ENCODE assay signal across 21 cellular contexts in the genomic region with DNA sequence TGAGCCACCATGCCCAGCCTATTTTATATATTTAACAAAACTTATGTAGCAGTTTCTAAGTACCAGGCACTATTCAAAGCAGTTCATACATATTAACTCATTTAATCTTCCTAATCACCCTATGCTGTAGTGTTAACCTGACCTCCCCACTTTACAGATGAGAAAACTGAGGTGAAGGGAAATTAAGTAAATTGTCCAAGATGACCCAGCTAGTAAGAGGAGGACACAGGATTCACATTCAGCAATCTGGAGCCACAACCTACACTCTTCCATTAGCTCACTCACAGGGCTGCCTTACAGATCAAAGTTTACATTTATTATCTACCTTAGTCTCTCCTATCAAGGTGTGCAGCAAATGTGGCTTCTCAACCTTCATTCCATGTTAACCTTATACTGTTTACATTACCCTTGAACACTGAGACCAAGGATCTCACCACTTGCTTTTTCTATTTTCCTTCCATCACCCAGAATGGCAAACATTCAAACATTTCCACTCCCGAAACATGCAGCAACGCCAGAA. TPM values are rescaled to one million over a fixed set of nuclear protein-coding genes. Genes with fewer than 3 reads are reported as not detected.
DNase-seq lines count a peak whose midpoint lies in the region; ATAC-seq and TF ChIP-seq lines count a peak whose summit lies in the region.
"Had no signal": no experiment of that assay in that cellular context is flagged by ENCODE, and none has a peak within 500 bp of the region (broad histone marks: within the 10 kb centered on the region; RNA-seq: fewer than 3 reads in every experiment).

No MANE protein-coding gene starts in this region.

- H3K4me3 Mint-ChIP-seq in activated naive CD4-positive, alpha-beta T cell treated with anti-CD3 and anti-CD28 coated beads, Interleukin-2, amount 50 U/mL, for 24 hours, result no peak overlapping the region
- no peak overlapping the region for H3K4me3 Mint-ChIP-seq in activated naive CD4-positive, alpha-beta T cell treated with anti-CD3 and anti-CD28 coated beads, Interleukin-2, amount 10 ng/mL, durations not matched to agents 7 days and 5 days
- H3K4me3 Mint-ChIP-seq in immature natural killer cell (peak overlapping the region; percentile 2 to 74 (median 67)), CD14-positive monocyte (no peak overlapping the region)

- no peaks in the 10 kb centered on the region for H3K27me3 Mint-ChIP-seq in activated naive CD4-positive, alpha-beta T cell treated with anti-CD3 and anti-CD28 coated beads, Interleukin-2, amount 50 U/mL, for 24 hours
- no peaks in the 10 kb centered on the region for H3K27me3 Mint-ChIP-seq in activated naive CD4-positive, alpha-beta T cell treated with anti-CD3 and anti-CD28 coated beads, Interleukin-2, amount 10 ng/mL, durations not matched to agents 7 days and 5 days
- H3K27me3 Mint-ChIP-seq in immature natural killer cell (ENCODE audit: low read depth in 3 of 3), result peaks cover 19 to 40% (median 24%) of the 10 kb centered on the region in 3 donors
- peaks cover 0 to 1% (median 0%) of the 10 kb centered on the region in 3 donors for H3K27me3 Mint-ChIP-seq in CD14-positive monocyte (ENCODE audit: low read depth in 3 of 3)

- peaks cover 14 to 60% (median 36%) of the 10 kb centered on the region in 4 donors for H3K4me1 ChIP-seq in stomach
- H3K4me1 ChIP-seq: uterus had no signal

- no peaks in the 10 kb centered on the region for H3K36me3 ChIP-seq in stomach
- H3K36me3 ChIP-seq: BLaER1, cardiac muscle cell, heart right ventricle, uterus had no signal

- no peak for TF ChIP-seq POLR2A in stomach (IDR thresholded peaks at IDR 0.05)

- ATAC-seq in HG03039 (IDR thresholded peaks at IDR 0.05; ENCODE audit: unreplicated experiment) (no peak), GM21529 (IDR thresholded peaks at IDR 0.05; ENCODE audit: unreplicated experiment) (no peak)
- ATAC-seq: heart right ventricle had no signal

- no peaks in the 10 kb centered on the region for H3K27me3 ChIP-seq in stomach
- H3K27me3 ChIP-seq: BLaER1, cardiac muscle cell, heart right ventricle, uterus had no signal

- H3K27ac ChIP-seq in stomach, result peak overlapping the region in 4 of 5 donors; percentile 32 to 61 (median 56)
- H3K27ac ChIP-seq: BLaER1, cardiac muscle cell, uterus had no signal

- no peaks in the 10 kb centered on the region for H3K9me3 Mint-ChIP-seq in activated naive CD4-positive, alpha-beta T cell treated with anti-CD3 and anti-CD28 coated beads, Interleukin-2, amount 50 U/mL, for 24 hours
- H3K9me3 Mint-ChIP-seq in activated naive CD4-positive, alpha-beta T cell treated with anti-CD3 and anti-CD28 coated beads, Interleukin-2, amount 10 ng/mL, durations not matched to agents 7 days and 5 days, result peaks cover 3% of the 10 kb centered on the region
- H3K9me3 Mint-ChIP-seq in immature natural killer cell (no peaks in the 10 kb centered on the region), CD14-positive monocyte (no peaks in the 10 kb centered on the region)

- peak overlapping the region; percentile 57 for H3K27ac Mint-ChIP-seq in activated naive CD4-positive, alpha-beta T cell treated with anti-CD3 and anti-CD28 coated beads, Interleukin-2, amount 50 U/mL, for 24 hours
- no peak overlapping the region for H3K27ac Mint-ChIP-seq in activated naive CD4-positive, alpha-beta T cell treated with anti-CD3 and anti-CD28 coated beads, Interleukin-2, amount 10 ng/mL, durations not matched to agents 7 days and 5 days
- H3K27ac Mint-ChIP-seq in immature natural killer cell, result peak overlapping the region; percentile 90 to 98 (median 96)
- H3K27ac Mint-ChIP-seq in CD14-positive monocyte, result no peak overlapping the region

- no peak overlapping the region for H3K4me3 ChIP-seq in stomach
- H3K4me3 ChIP-seq: BLaER1, cardiac muscle cell, heart right ventricle, uterus had no signal

- intact Hi-C loops in stomach (cut with DNase I; ENCODE audit: low total_unique reads) (no loop called here), CD14-positive monocyte (cut with micrococcal nuclease) (loop anchor here in 1 of 2 donors (5.0 kb wide), 1 partner anchor 52 kb away; no protein-coding TSS in a partner anchor)

- DNase-seq in activated naive CD4-positive, alpha-beta T cell treated with anti-CD3 and anti-CD28 coated beads, Interleukin-2, amount 10 ng/mL, durations not matched to agents 7 days and 5 days, result no peak
- peak; percentile 44 for DNase-seq in NCI-H2029 (lab: John Stamatoyannopoulos, UW)
- DNase-seq in immature natural killer cell, result no peak
- no peak for DNase-seq in stomach
- no peak for DNase-seq in CD14-positive monocyte (ENCODE audit: low spot score)
- DNase-seq: activated gamma-delta T cell, amygdala, dermis blood vessel endothelial cell, GF-D8, heart right ventricle, Karpas-422, NCI-H1092, NCI-H510A, occipital lobe, RPMI8226, uterus had no signal

- no peaks in the 10 kb centered on the region for H3K9me3 ChIP-seq in stomach
- H3K9me3 ChIP-seq: BLaER1, heart right ventricle, uterus had no signal

- no peaks in the 10 kb centered on the region for H3K36me3 Mint-ChIP-seq in activated naive CD4-positive, alpha-beta T cell treated with anti-CD3 and anti-CD28 coated beads, Interleukin-2, amount 50 U/mL, for 24 hours
- peaks cover 3% of the 10 kb centered on the region for H3K36me3 Mint-ChIP-seq in activated naive CD4-positive, alpha-beta T cell treated with anti-CD3 and anti-CD28 coated beads, Interleukin-2, amount 10 ng/mL, durations not matched to agents 7 days and 5 days
- H3K36me3 Mint-ChIP-seq in immature natural killer cell (no peaks in the 10 kb centered on the region), CD14-positive monocyte (no peaks in the 10 kb centered on the region)

- CTCF ChIA-PET in activated naive CD4-positive, alpha-beta T cell treated with anti-CD3 and anti-CD28 coated beads, Interleukin-2, amount 10 ng/mL, durations not matched to agents 7 days and 5 days (lab: Charles Lee), result interaction anchor here (0.9 to 1.6 kb wide), 2 partner anchors 17 to 23 kb away, joined by 3 read pairs; no protein-coding TSS in a partner anchor

- TF ChIP-seq CTCF in stomach (IDR thresholded peaks at IDR 0.05) (no peak), CD14-positive monocyte (IDR thresholded peaks at IDR 0.05) (no peak)

- 5 to 25% (median 16%) methylated on average over 2 of the region's 2 CpGs for WGBS in stomach, 5 donors

- peaks cover 81% of the 10 kb centered on the region for H3K4me1 Mint-ChIP-seq in activated naive CD4-positive, alpha-beta T cell treated with anti-CD3 and anti-CD28 coated beads, Interleukin-2, amount 50 U/mL, for 24 hours
- peaks cover 86% of the 10 kb centered on the region for H3K4me1 Mint-ChIP-seq in activated naive CD4-positive, alpha-beta T cell treated with anti-CD3 and anti-CD28 coated beads, Interleukin-2, amount 10 ng/mL, durations not matched to agents 7 days and 5 days
- H3K4me1 Mint-ChIP-seq in immature natural killer cell, result peaks cover 97 to 100% of the 10 kb centered on the region in 2 donors
- peaks cover 48% of the 10 kb centered on the region for H3K4me1 Mint-ChIP-seq in CD14-positive monocyte

- no peak for TF ChIP-seq EP300 in stomach (IDR thresholded peaks at IDR 0.05)

RNA-seq across cellular contexts. Expression of gene HIVEP3, which starts 24.6 kb away (rescaled TPM):
- polyA plus RNA-seq in immature natural killer cell (10 to 100 TPM in 2 of 3 donors, 1 to 10 TPM in 1; 9.8 to 24.1 (median 15.5) TPM), stomach (1 to 10 TPM; 2.9 to 4.6 (median 3.1) TPM), CD14-positive monocyte (1 to 10 TPM; 1.2 to 1.8 TPM)
- 10 to 100 TPM in 1 of 5 donors, 1 to 10 TPM in 4; 1.8 to 65.3 (median 4.9) TPM for total RNA-seq in stomach

Comparison
In these comparisons a context has a peak if more than half of its experiments do, and no peak if none do; other contexts are left out.
1. H3K27ac Mint-ChIP-seq: peak in activated naive CD4-positive, alpha-beta T cell treated with anti-CD3 and anti-CD28 coated beads, Interleukin-2, amount 50 U/mL, for 24 hours (single experiment) and immature natural killer cell (6 of 6); none in activated naive CD4-positive, alpha-beta T cell treated with anti-CD3 and anti-CD28 coated beads, Interleukin-2, amount 10 ng/mL, durations not matched to agents 7 days and 5 days (single experiment) and CD14-positive monocyte (0 of 7).
2. H3K4me3 Mint-ChIP-seq: peak in immature natural killer cell (5 of 5); none in activated naive CD4-positive, alpha-beta T cell treated with anti-CD3 and anti-CD28 coated beads, Interleukin-2, amount 50 U/mL, for 24 hours (single experiment), activated naive CD4-positive, alpha-beta T cell treated with anti-CD3 and anti-CD28 coated beads, Interleukin-2, amount 10 ng/mL, durations not matched to agents 7 days and 5 days (single experiment) and CD14-positive monocyte (0 of 2).